Comparison of ENCODE assay signal across 1 cellular context in genomic region chr17:76137351-76138233, GRCh38.
TF ChIP-seq lines count a peak whose summit lies in the region.

No MANE protein-coding gene starts in this region.

TF ChIP-seq in K562, 482 proteins besides CTCF, POLR2A, EP300 and RAD21:
- no peak for TF ChIP-seq ZNF232 (CRISPR knock-in tag; IDR thresholded peaks at IDR 0.05)
- no peak for TF ChIP-seq ZMIZ1 (IDR thresholded peaks at IDR 0.05; ENCODE audit: low read depth in 2 of 2, low read length in 2 of 2)
- no peak for TF ChIP-seq ZBTB34 (CRISPR knock-in tag; IDR thresholded peaks at IDR 0.05)
- TF ChIP-seq ARID3A (IDR thresholded peaks at IDR 0.05; ENCODE audit: borderline replicate concordance, low read depth, low read length), result no peak
- no peak for TF ChIP-seq ZNF140 (CRISPR knock-in tag; IDR thresholded peaks at IDR 0.05)
- peak in 1 of 2 experiments; percentile 14 for TF ChIP-seq E2F6 (IDR thresholded peaks at IDR 0.05; ENCODE audit: borderline replicate concordance in 1 of 2, extremely low read depth in 1 of 2, insufficient read depth in 1 of 2, insufficient read length in 1 of 2, low read depth in 1 of 2, low read length in 1 of 2, poor library complexity in 1 of 2, severe bottlenecking in 1 of 2)
- no peak for TF ChIP-seq MEF2D (tag; conservative IDR thresholded peaks at IDR 0.05; ENCODE audit: low read depth)
- TF ChIP-seq MAX (CRISPR knock-in tag; IDR thresholded peaks at IDR 0.05), result no peak
- no peak for TF ChIP-seq NR2C1 (IDR thresholded peaks at IDR 0.05)
- no peak for TF ChIP-seq NR2C1 (tag; IDR thresholded peaks at IDR 0.05)
- no peak for TF ChIP-seq ERF (CRISPR knock-in tag; IDR thresholded peaks at IDR 0.05)
- no peak for TF ChIP-seq RAD51 (IDR thresholded peaks at IDR 0.05; ENCODE audit: borderline replicate concordance, low read depth)
- TF ChIP-seq ZNF217 (CRISPR knock-in tag; IDR thresholded peaks at IDR 0.05), result no peak
- TF ChIP-seq, protein P1, sequence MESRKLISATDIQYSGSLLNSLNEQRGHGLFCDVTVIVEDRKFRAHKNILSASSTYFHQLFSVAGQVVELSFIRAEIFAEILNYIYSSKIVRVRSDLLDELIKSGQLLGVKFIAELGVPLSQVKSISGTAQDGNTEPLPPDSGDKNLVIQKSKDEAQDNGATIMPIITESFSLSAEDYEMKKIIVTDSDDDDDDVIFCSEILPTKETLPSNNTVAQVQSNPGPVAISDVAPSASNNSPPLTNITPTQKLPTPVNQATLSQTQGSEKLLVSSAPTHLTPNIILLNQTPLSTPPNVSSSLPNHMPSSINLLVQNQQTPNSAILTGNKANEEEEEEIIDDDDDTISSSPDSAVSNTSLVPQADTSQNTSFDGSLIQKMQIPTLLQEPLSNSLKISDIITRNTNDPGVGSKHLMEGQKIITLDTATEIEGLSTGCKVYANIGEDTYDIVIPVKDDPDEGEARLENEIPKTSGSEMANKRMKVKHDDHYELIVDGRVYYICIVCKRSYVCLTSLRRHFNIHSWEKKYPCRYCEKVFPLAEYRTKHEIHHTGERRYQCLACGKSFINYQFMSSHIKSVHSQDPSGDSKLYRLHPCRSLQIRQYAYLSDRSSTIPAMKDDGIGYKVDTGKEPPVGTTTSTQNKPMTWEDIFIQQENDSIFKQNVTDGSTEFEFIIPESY (CRISPR knock-in tag; IDR thresholded peaks at IDR 0.05), result peak; percentile 80
- TF ChIP-seq, protein P2, sequence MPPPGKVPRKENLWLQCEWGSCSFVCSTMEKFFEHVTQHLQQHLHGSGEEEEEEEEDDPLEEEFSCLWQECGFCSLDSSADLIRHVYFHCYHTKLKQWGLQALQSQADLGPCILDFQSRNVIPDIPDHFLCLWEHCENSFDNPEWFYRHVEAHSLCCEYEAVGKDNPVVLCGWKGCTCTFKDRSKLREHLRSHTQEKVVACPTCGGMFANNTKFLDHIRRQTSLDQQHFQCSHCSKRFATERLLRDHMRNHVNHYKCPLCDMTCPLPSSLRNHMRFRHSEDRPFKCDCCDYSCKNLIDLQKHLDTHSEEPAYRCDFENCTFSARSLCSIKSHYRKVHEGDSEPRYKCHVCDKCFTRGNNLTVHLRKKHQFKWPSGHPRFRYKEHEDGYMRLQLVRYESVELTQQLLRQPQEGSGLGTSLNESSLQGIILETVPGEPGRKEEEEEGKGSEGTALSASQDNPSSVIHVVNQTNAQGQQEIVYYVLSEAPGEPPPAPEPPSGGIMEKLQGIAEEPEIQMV (tag; conservative IDR thresholded peaks at IDR 0.05; ENCODE audit: low read depth), result no peak
